In genomic region chr18:13568443-13569392, GRCh38 we compare ENCODE assay signal across 9 cellular contexts.
A peak's percentile ranks its signal among the peaks of the same experiment; 100 is the strongest.
DNase-seq lines count a peak whose midpoint lies in the region; ATAC-seq lines count a peak whose summit lies in the region.
"Had no signal": no experiment of that assay in that cellular context is flagged by ENCODE, and none has a peak within 500 bp of the region (broad histone marks: within the 10 kb centered on the region; RNA-seq: fewer than 3 reads in every experiment).

No MANE protein-coding gene starts in this region.

- H4K5ac ChIP-seq in mesendoderm (ENCODE audit: low read length) = no peak overlapping the region

- ATAC-seq in HG03097 (IDR thresholded peaks at IDR 0.05; ENCODE audit: low FRiP score, unreplicated experiment) (peak; percentile 50), Right ventricle myocardium superior (ENCODE audit: poor library complexity) (no peak)

- H2BK5ac ChIP-seq in mesendoderm (ENCODE audit: low read length) = no peak overlapping the region

- no peak overlapping the region for H4K8ac ChIP-seq in mesendoderm (ENCODE audit: low read depth, low read length)

- no peak overlapping the region for H3K27ac ChIP-seq in mesendoderm (ENCODE audit: low read depth, low read length)

- H3K23ac ChIP-seq in mesendoderm (ENCODE audit: low read length) = no peak overlapping the region

- H3K4ac ChIP-seq in mesendoderm (ENCODE audit: low read depth, low read length) = no peak overlapping the region

- no peaks in the 10 kb centered on the region for H3K9me3 Mint-ChIP-seq in activated naive CD4-positive, alpha-beta T cell treated with anti-CD3 and anti-CD28 coated beads, Interleukin-2, amount 50 U/mL, for 24 hours

- no peak overlapping the region for H2BK15ac ChIP-seq in mesendoderm (replicated peaks; ENCODE audit: low read depth)

- H3K27ac Mint-ChIP-seq in activated naive CD4-positive, alpha-beta T cell treated with anti-CD3 and anti-CD28 coated beads, Interleukin-2, amount 50 U/mL, for 24 hours = peak overlapping the region; percentile 41

- H3K9ac ChIP-seq in mesendoderm (ENCODE audit: low read length) = no peak overlapping the region

- H3K4me1 ChIP-seq in mesendoderm (ENCODE audit: control insufficient read depth, low read depth, low read length) = no peaks in the 10 kb centered on the region

- intact Hi-C loops in Right ventricle myocardium superior (cut with DNase I) = no loop called here

- H2AK5ac ChIP-seq in mesendoderm (ENCODE audit: low read length) = no peak overlapping the region

- H3K36me3 ChIP-seq in mesendoderm (ENCODE audit: control insufficient read depth, insufficient read depth, low read length) = no peaks in the 10 kb centered on the region

- no peak overlapping the region for H3K18ac ChIP-seq in mesendoderm (ENCODE audit: low read length)

- H3K79me1 ChIP-seq in mesendoderm (ENCODE audit: low read length) = no peaks in the 10 kb centered on the region

- H3K36me3 Mint-ChIP-seq in activated naive CD4-positive, alpha-beta T cell treated with anti-CD3 and anti-CD28 coated beads, Interleukin-2, amount 50 U/mL, for 24 hours = no peaks in the 10 kb centered on the region

- no peaks in the 10 kb centered on the region for H3K79me2 ChIP-seq in mesendoderm (ENCODE audit: control insufficient read depth, insufficient read depth, low read length)

- H2BK120ac ChIP-seq in mesendoderm (ENCODE audit: low read depth, low read length) = no peak overlapping the region

- WGBS in mesendoderm (ENCODE audit: extremely low coverage, insufficient coverage, low lambda C conversion rate) = no CpG with 5 or more reads among the region's 14 CpGs

- H3K27me3 Mint-ChIP-seq in activated naive CD4-positive, alpha-beta T cell treated with anti-CD3 and anti-CD28 coated beads, Interleukin-2, amount 50 U/mL, for 24 hours = no peaks in the 10 kb centered on the region

- H3K27me3 ChIP-seq in mesendoderm (ENCODE audit: insufficient read depth, low read length, poor library complexity) = no peaks in the 10 kb centered on the region

- DNase-seq in activated T-cell treated with anti-CD3 and anti-CD28 coated beads for 48 hours (ENCODE audit: low read depth) (peak; percentile 53), superior temporal gyrus (ENCODE audit: extremely low spot score) (peak; percentile 28), mesendoderm (no peak), NCI-H524 treated with DMSO at 0.1 percent for 48 hours (lab: John Stamatoyannopoulos, UW) (no peak), Right ventricle myocardium superior (no peak)
- DNase-seq in activated T-cell treated with anti-CD3 and anti-CD28 coated beads, Interleukin-2, amount 50 U/mL, for 1 hour = no peak
- DNase-seq: NCI-H526 treated with DMSO at 0.1 percent for 48 hours had no signal

- peaks cover 38% of the 10 kb centered on the region for H3K4me1 Mint-ChIP-seq in activated naive CD4-positive, alpha-beta T cell treated with anti-CD3 and anti-CD28 coated beads, Interleukin-2, amount 50 U/mL, for 24 hours

- H3K4me3 Mint-ChIP-seq in activated naive CD4-positive, alpha-beta T cell treated with anti-CD3 and anti-CD28 coated beads, Interleukin-2, amount 50 U/mL, for 24 hours = no peak overlapping the region

- H3K56ac ChIP-seq in mesendoderm (ENCODE audit: low read length) = no peak overlapping the region

- no peak overlapping the region for H3K4me2 ChIP-seq in mesendoderm (ENCODE audit: low read length)

- no peak overlapping the region for H3K4me3 ChIP-seq in mesendoderm (ENCODE audit: low read length)

Comparison
In these comparisons a context has a peak if more than half of its experiments do, and no peak if none do; other contexts are left out.
1. DNase-seq: peak in activated T-cell treated with anti-CD3 and anti-CD28 coated beads for 48 hours (single experiment) and superior temporal gyrus (single experiment); none in activated T-cell treated with anti-CD3 and anti-CD28 coated beads, Interleukin-2, amount 50 U/mL, for 1 hour (single experiment), mesendoderm (single experiment), NCI-H524 treated with DMSO at 0.1 percent for 48 hours (single experiment) and Right ventricle myocardium superior (single experiment).